ENCODE assay signal across 8 cellular contexts in genomic region chr18:21600526-21601410, GRCh38. TPM values are rescaled to one million over a fixed set of nuclear protein-coding genes. Genes with fewer than 3 reads are reported as not detected.
A peak's percentile ranks its signal among the peaks of the same experiment; 100 is the strongest.
DNase-seq lines count a peak whose midpoint lies in the region; ATAC-seq and TF ChIP-seq lines count a peak whose summit lies in the region.

Gene ESCO1 (minus strand): TSS chr18:21600704. CDS start chr18:21574843, 25,861 bp downstream.

- CTCF ChIA-PET in CD8-positive, alpha-beta T cell (lab: Charles Lee) = interaction anchor here (0.5 to 4.1 kb wide), 25 partner anchors 10 to 1197 kb away, joined by 3 to 83 read pairs (median 4); partner anchors contain the start of genes MIB1 and SNRPD1
- CTCF ChIA-PET in activated CD4-positive, alpha-beta memory T cell treated with anti-CD3 and anti-CD28 coated beads for 36 hours (lab: Charles Lee) = interaction anchor here (0.6 to 4.5 kb wide), 38 partner anchors 11 to 1852 kb away, joined by 3 to 139 read pairs (median 4); partner anchors contain the start of genes ABHD3, MIB1, RIOK3 and ROCK1

- H3K36me3 ChIP-seq in CD8-positive, alpha-beta T cell (ENCODE audit: insufficient read depth, low read length) = no peaks in the 10 kb centered on the region
- H3K36me3 ChIP-seq in duodenal mucosa (ENCODE audit: control insufficient read depth in 1 of 2, insufficient read depth in 2 of 2, low read length in 2 of 2) = no peaks in the 10 kb centered on the region

- peak within 1 kb of the TSS; percentile 98 for H3K27ac ChIP-seq in CD8-positive, alpha-beta T cell (ENCODE audit: low read depth, low read length)
- H3K27ac ChIP-seq in duodenal mucosa (ENCODE audit: low read depth, low read length) = peak within 1 kb of the TSS; percentile 99

- no peaks in the 10 kb centered on the region for H3K9me3 ChIP-seq in CD8-positive, alpha-beta T cell (ENCODE audit: low read length)
- H3K9me3 ChIP-seq in duodenal mucosa (ENCODE audit: control insufficient read depth in 1 of 2, low read length in 2 of 2) = no peaks in the 10 kb centered on the region

- H3K4me1 Mint-ChIP-seq in CD8-positive, alpha-beta T cell (ENCODE audit: low read depth) = peaks cover 41% of the 10 kb centered on the region
- peaks cover 23% of the 10 kb centered on the region for H3K4me1 Mint-ChIP-seq in activated CD4-positive, alpha-beta memory T cell treated with anti-CD3 and anti-CD28 coated beads for 36 hours (ENCODE audit: low read depth)

- peak; percentile 87 for ATAC-seq in CD8-positive, alpha-beta T cell
- ATAC-seq in GM19438 (IDR thresholded peaks at IDR 0.05; ENCODE audit: low read depth, unreplicated experiment) (peak; percentile 83), HG03575 (IDR thresholded peaks at IDR 0.05; ENCODE audit: extremely low read depth, insufficient number of reproducible peaks, low FRiP score, unreplicated experiment) (peak; percentile 72)

- peak; percentile 87 to 96 (median 91) for DNase-seq in CD8-positive, alpha-beta T cell
- DNase-seq in NCI-H82 (lab: John Stamatoyannopoulos, UW) (peak; percentile 98), lower leg skin (ENCODE audit: low spot score in 2 of 2) (peak; percentile 96 to 99)
- DNase-seq in activated CD4-positive, alpha-beta memory T cell treated with anti-CD3 and anti-CD28 coated beads for 36 hours = peak; percentile 97
- peak; percentile 85 to 92 for DNase-seq in stimulated activated CD4-positive, alpha-beta T cell treated with anti-CD3 and anti-CD28 coated beads, Interleukin-4, amount 100 ng/mL, for 48 hours (ENCODE audit: low read depth in 2 of 2)

- peak within 1 kb of the TSS; percentile 88 for H3K4me3 ChIP-seq in CD8-positive, alpha-beta T cell (ENCODE audit: low read depth, low read length)
- H3K4me3 ChIP-seq in duodenal mucosa (ENCODE audit: low read depth in 1 of 2, low read length in 2 of 2) (peak within 1 kb of the TSS; percentile 86 to 95), lower leg skin (ENCODE audit: low read depth, poor library complexity, severe bottlenecking) (peak within 1 kb of the TSS; percentile 89)

- H3K36me3 Mint-ChIP-seq in CD8-positive, alpha-beta T cell = peaks cover 16% of the 10 kb centered on the region
- peaks cover 2% of the 10 kb centered on the region for H3K36me3 Mint-ChIP-seq in activated CD4-positive, alpha-beta memory T cell treated with anti-CD3 and anti-CD28 coated beads for 36 hours

- H3K27me3 ChIP-seq in CD8-positive, alpha-beta T cell (ENCODE audit: insufficient read depth, low read length) = no peaks in the 10 kb centered on the region
- H3K27me3 ChIP-seq in duodenal mucosa (ENCODE audit: control insufficient read depth in 1 of 2, insufficient read depth in 2 of 2, low read length in 2 of 2) = no peaks in the 10 kb centered on the region

- peak; percentile 97 for TF ChIP-seq CTCF in CD8-positive, alpha-beta T cell (IDR thresholded peaks at IDR 0.05)
- TF ChIP-seq CTCF in lower leg skin (IDR thresholded peaks at IDR 0.05) = peak in 2 of 3 donors; percentile 27 to 92

- intact Hi-C loops in CD8-positive, alpha-beta T cell (cut with DNase I, micrococcal nuclease) = loop anchor here (1.0 to 10.0 kb wide), 8 partner anchors 12 to 1852 kb away; partner anchors contain the start of genes ABHD3 (in 2 of the 2), MIB1 (in 2 of the 2), SNRPD1 (in 2 of the 2) and RIOK3 (in 1 of the 2)
- intact Hi-C loops in activated CD4-positive, alpha-beta memory T cell treated with anti-CD3 and anti-CD28 coated beads for 36 hours (cut with micrococcal nuclease) = loop anchor here (1.0 to 5.0 kb wide), 6 partner anchors 12 to 489 kb away; partner anchors contain the start of genes ABHD3, MIB1, ROCK1 and SNRPD1
- intact Hi-C loops in lower leg skin (cut with DNase I; ENCODE audit: low total_unique reads) = no loop called here

- POLR2A ChIA-PET in CD8-positive, alpha-beta T cell (lab: Charles Lee) = interaction anchor here (0.6 to 3.1 kb wide), 20 partner anchors 11 to 489 kb away, joined by 3 to 98 read pairs (median 4); partner anchors contain the start of genes ABHD3, MIB1, ROCK1 and SNRPD1
- POLR2A ChIA-PET in activated CD4-positive, alpha-beta memory T cell treated with anti-CD3 and anti-CD28 coated beads for 36 hours (lab: Charles Lee) = interaction anchor here (0.9 to 2.6 kb wide), 10 partner anchors 11 to 489 kb away, joined by 3 to 49 read pairs (median 4); partner anchors contain the start of genes ABHD3, MIB1, ROCK1 and SNRPD1

- peak within 1 kb of the TSS; percentile 98 for H3K27ac Mint-ChIP-seq in CD8-positive, alpha-beta T cell
- peak within 1 kb of the TSS; percentile 97 for H3K27ac Mint-ChIP-seq in activated CD4-positive, alpha-beta memory T cell treated with anti-CD3 and anti-CD28 coated beads for 36 hours

- peaks cover 24% of the 10 kb centered on the region for H3K4me1 ChIP-seq in CD8-positive, alpha-beta T cell (ENCODE audit: insufficient read depth, low read length)
- peaks cover 9 to 27% of the 10 kb centered on the region in 2 donors for H3K4me1 ChIP-seq in duodenal mucosa (ENCODE audit: control insufficient read depth in 1 of 2, insufficient read depth in 2 of 2, low read length in 2 of 2)

- peak within 1 kb of the TSS; percentile 95 for H3K4me3 Mint-ChIP-seq in CD8-positive, alpha-beta T cell
- peak within 1 kb of the TSS; percentile 93 for H3K4me3 Mint-ChIP-seq in activated CD4-positive, alpha-beta memory T cell treated with anti-CD3 and anti-CD28 coated beads for 36 hours

- 8 to 13% methylated on average over 35 to 58 of the region's 74 CpGs for WGBS in lower leg skin, 2 donors

- H3K9me3 Mint-ChIP-seq in CD8-positive, alpha-beta T cell = no peaks in the 10 kb centered on the region
- no peaks in the 10 kb centered on the region for H3K9me3 Mint-ChIP-seq in activated CD4-positive, alpha-beta memory T cell treated with anti-CD3 and anti-CD28 coated beads for 36 hours

- no peaks in the 10 kb centered on the region for H3K27me3 Mint-ChIP-seq in CD8-positive, alpha-beta T cell (ENCODE audit: low read depth)
- no peaks in the 10 kb centered on the region for H3K27me3 Mint-ChIP-seq in activated CD4-positive, alpha-beta memory T cell treated with anti-CD3 and anti-CD28 coated beads for 36 hours

- peak in 1 of 2 donors; percentile 64 for TF ChIP-seq POLR2A in lower leg skin (IDR thresholded peaks at IDR 0.05)

- H3K9ac ChIP-seq in duodenal mucosa (ENCODE audit: low read depth in 1 of 2, low read length in 2 of 2) = peak within 1 kb of the TSS; percentile 95 to 98

RNA-seq across cellular contexts. Expression of gene ESCO1, which starts in this region (rescaled TPM):
- 10 to 100 TPM; 37.3 to 38.8 TPM for total RNA-seq in CD8-positive, alpha-beta T cell
- 10 to 100 TPM; 18.6 to 22.0 TPM for total RNA-seq in activated CD4-positive, alpha-beta memory T cell treated with anti-CD3 and anti-CD28 coated beads for 36 hours
- total RNA-seq in lower leg skin = 10 to 100 TPM; 11.8 to 18.5 (median 17.1) TPM

Comparison
In these comparisons a context has a peak if more than half of its experiments do, and no peak if none do; other contexts are left out.
1. Peak in every context shown above with its lines: DNase-seq, ATAC-seq, H3K4me3 ChIP-seq and H3K27ac ChIP-seq.